In genomic region chr16:56603589-56603988, GRCh38 we compare ENCODE assay signal across 8 cellular contexts. TPM values are rescaled to one million over a fixed set of nuclear protein-coding genes. Genes with fewer than 3 reads are reported as not detected.
DNase-seq lines count a peak whose midpoint lies in the region; ATAC-seq and TF ChIP-seq lines count a peak whose summit lies in the region.

No MANE protein-coding gene starts in this region.

- H3K27me3 ChIP-seq in MM.1S (replicated peaks; ENCODE audit: insufficient read depth, low read length) (peaks cover 22% of the 10 kb centered on the region; the same call in 1 of the 2 replicates), brain microvascular endothelial cell (replicated peaks) (no peaks in the 10 kb centered on the region), liver (ENCODE audit: control insufficient read depth in 4 of 4, insufficient read depth in 4 of 4, low read length in 3 of 4) (no peaks in the 10 kb centered on the region)

- H3K9me3 ChIP-seq in MM.1S (replicated peaks; ENCODE audit: insufficient read depth, low read length) (no peaks in the 10 kb centered on the region), liver (ENCODE audit: control insufficient read depth in 4 of 4, low read length in 3 of 4) (no peaks in the 10 kb centered on the region)

- H3K4me1 ChIP-seq in MM.1S (ENCODE audit: low read length) = no peaks in the 10 kb centered on the region
- peaks cover 4 to 27% (median 8%) of the 10 kb centered on the region in 4 donors for H3K4me1 ChIP-seq in liver (ENCODE audit: control insufficient read depth in 4 of 4, insufficient read depth in 4 of 4, low read length in 3 of 4)

- H3K36me3 ChIP-seq in MM.1S (replicated peaks; ENCODE audit: insufficient read depth, low read length) (no peaks in the 10 kb centered on the region), brain microvascular endothelial cell (replicated peaks) (no peaks in the 10 kb centered on the region), liver (ENCODE audit: control insufficient read depth in 4 of 4, insufficient read depth in 3 of 4, low read depth in 1 of 4, low read length in 3 of 4) (no peaks in the 10 kb centered on the region)

- in situ Hi-C loops in brain microvascular endothelial cell (cut with HindIII; ENCODE audit: low pct_ligation_motif_present, low sequenced_read_pairs) = no loop called here

- WGBS in liver = 46% methylated on average over 4 of the region's 4 CpGs

- no peak overlapping the region for H3K4me2 ChIP-seq in MM.1S (ENCODE audit: low read depth, low read length)

- peak; percentile 84 to 86 for TF ChIP-seq RAD21 in liver (IDR thresholded peaks at IDR 0.05)

- no peak overlapping the region for H2AFZ ChIP-seq in MM.1S (ENCODE audit: low read length)

- H3K79me2 ChIP-seq in MM.1S (ENCODE audit: low read length) = no peaks in the 10 kb centered on the region

- H3K27ac ChIP-seq in MM.1S (ENCODE audit: low read length) = no peak overlapping the region
- H3K27ac ChIP-seq in brain microvascular endothelial cell = no peak overlapping the region
- H3K27ac ChIP-seq in liver (ENCODE audit: low read depth in 1 of 2, low read length in 2 of 2) = no peak overlapping the region

- H3K9me2 ChIP-seq in MM.1S (replicated peaks; ENCODE audit: insufficient read depth, low read length) = no peaks in the 10 kb centered on the region

- H3K4me3 ChIP-seq in MM.1S (ENCODE audit: low read length) (no peak overlapping the region), brain microvascular endothelial cell (ENCODE audit: low read depth, low read length) (no peak overlapping the region), liver (ENCODE audit: low read depth in 1 of 3, low read length in 3 of 3) (no peak overlapping the region)

- ATAC-seq in GM18868 (IDR thresholded peaks at IDR 0.05; ENCODE audit: unreplicated experiment) = no peak

- no peak for TF ChIP-seq CTCF in MM.1S (IDR thresholded peaks at IDR 0.05; ENCODE audit: low read length)
- peak; percentile 68 for TF ChIP-seq CTCF in brain microvascular endothelial cell (IDR thresholded peaks at IDR 0.05; ENCODE audit: low read depth, low read length, missing control alignments)
- peak; percentile 59 for TF ChIP-seq CTCF in liver (IDR thresholded peaks at IDR 0.05; ENCODE audit: low read depth, low read length, missing input control)

- DNase-seq in NCI-H82 (lab: John Stamatoyannopoulos, UW) = peak; percentile 63
- DNase-seq in NCI-H82 treated with DMSO at 0.1 percent for 48 hours (lab: John Stamatoyannopoulos, UW; ENCODE audit: unreplicated experiment) = no peak
- DNase-seq in MM.1S = peak; percentile 13
- DNase-seq in brain microvascular endothelial cell = peak; percentile 34
- DNase-seq in activated CD8-positive, alpha-beta memory T cell treated with anti-CD3 and anti-CD28 coated beads, Interleukin-2, amount 50 U/mL, for 4 hours = no peak
- DNase-seq in NCI-H187 treated with DMSO at 0.1 percent for 48 hours (lab: John Stamatoyannopoulos, UW) = no peak

- no peak overlapping the region for H3K9ac ChIP-seq in MM.1S (ENCODE audit: low read length)
- H3K9ac ChIP-seq in liver (ENCODE audit: low read depth in 1 of 2, low read length in 2 of 2) = no peak overlapping the region

- no peaks in the 10 kb centered on the region for H4K20me1 ChIP-seq in MM.1S (ENCODE audit: insufficient read depth, low read length)

- 0 out of 2 replicates have a peak, but pooled peaks cover 2% of the 10 kb centered on the region for H3F3A ChIP-seq in MM.1S (ENCODE audit: insufficient read depth, low read length)

TF ChIP-seq in liver, 16 proteins besides CTCF, POLR2A, EP300 and RAD21:
- no peak for TF ChIP-seq HNF4A (conservative IDR thresholded peaks at IDR 0.05)
- peak in 1 of 2 donors; percentile 30 for TF ChIP-seq RXRA (IDR thresholded peaks at IDR 0.05)
- no peak for TF ChIP-seq SP1 (IDR thresholded peaks at IDR 0.05)
- TF ChIP-seq EGR1 (IDR thresholded peaks at IDR 0.05; ENCODE audit: low read depth in 2 of 2) = no peak
- TF ChIP-seq FOXA1 (IDR thresholded peaks at IDR 0.05) = no peak
- TF ChIP-seq ATF3 (IDR thresholded peaks at IDR 0.05) = no peak
- no peak for TF ChIP-seq GABPA (IDR thresholded peaks at IDR 0.05 in 1 of 2, conservative IDR thresholded peaks at IDR 0.05 in 1 of 2)
- no peak for TF ChIP-seq REST (IDR thresholded peaks at IDR 0.05)
- no peak for TF ChIP-seq ZBTB33 (IDR thresholded peaks at IDR 0.05)

RNA-seq across cellular contexts. Expression of gene MT2A, which starts 4.8 kb away (rescaled TPM):
- 100 to 1,000 TPM in 1 of 2 donors, 10 to 100 TPM in 1; 45.8 to 387 TPM for total RNA-seq in liver
- polyA plus RNA-seq in liver = 1,000 to 10,000 TPM; 4,079 to 5,206 TPM

RNA-seq across cellular contexts. Expression of gene MT3, which starts 14.3 kb away (rescaled TPM):
- not detected for total RNA-seq in liver
- polyA plus RNA-seq in liver = not detected

RNA-seq across cellular contexts. Expression of gene MT1E, which starts 22.0 kb away (rescaled TPM):
- total RNA-seq in liver = 1,000 to 10,000 TPM in 1 of 2 donors, 100 to 1,000 TPM in 1; 206 to 1,831 TPM
- 1,000 to 10,000 TPM in 1 of 2 donors, 100 to 1,000 TPM in 1; 336 to 1,280 TPM for polyA plus RNA-seq in liver

RNA-seq across cellular contexts. Expression of gene MT1M, which starts 28.9 kb away (rescaled TPM):
- total RNA-seq in liver = 100 to 1,000 TPM in 1 of 2 donors, 10 to 100 TPM in 1; 20.4 to 159 TPM
- polyA plus RNA-seq in liver = 100 to 1,000 TPM; 229 to 343 TPM

RNA-seq across cellular contexts. Expression of gene MT1A, which starts 34.9 kb away (rescaled TPM):
- total RNA-seq in liver = 10 to 100 TPM; 10.1 to 21.9 TPM
- polyA plus RNA-seq in liver = 100 to 1,000 TPM; 127 to 511 TPM

Comparison
In these comparisons a context has a peak if more than half of its experiments do, and no peak if none do; other contexts are left out.
1. DNase-seq: peak in NCI-H82 (single experiment), MM.1S (single experiment) and brain microvascular endothelial cell (single experiment); none in NCI-H82 treated with DMSO at 0.1 percent for 48 hours (single experiment), activated CD8-positive, alpha-beta memory T cell treated with anti-CD3 and anti-CD28 coated beads, Interleukin-2, amount 50 U/mL, for 4 hours (single experiment) and NCI-H187 treated with DMSO at 0.1 percent for 48 hours (single experiment).